Comparison of ENCODE assay signal across 1 cellular context in genomic region chr1:186079084-186079684, GRCh38.
TF ChIP-seq lines count a peak whose summit lies in the region.

No MANE protein-coding gene starts in this region.

TF ChIP-seq in GM23338, 12 proteins besides CTCF, POLR2A, EP300 and RAD21 (continued from another document):
- TF ChIP-seq CREB1 (CRISPR knock-in tag; IDR thresholded peaks at IDR 0.05; ENCODE audit: low read depth) (no peak), REST (IDR thresholded peaks at IDR 0.05; ENCODE audit: unreplicated experiment) (no peak), JUNB (IDR thresholded peaks at IDR 0.05; ENCODE audit: unreplicated experiment) (no peak)
